ENCODE assay signal across 1 cellular context in the genomic region with DNA sequence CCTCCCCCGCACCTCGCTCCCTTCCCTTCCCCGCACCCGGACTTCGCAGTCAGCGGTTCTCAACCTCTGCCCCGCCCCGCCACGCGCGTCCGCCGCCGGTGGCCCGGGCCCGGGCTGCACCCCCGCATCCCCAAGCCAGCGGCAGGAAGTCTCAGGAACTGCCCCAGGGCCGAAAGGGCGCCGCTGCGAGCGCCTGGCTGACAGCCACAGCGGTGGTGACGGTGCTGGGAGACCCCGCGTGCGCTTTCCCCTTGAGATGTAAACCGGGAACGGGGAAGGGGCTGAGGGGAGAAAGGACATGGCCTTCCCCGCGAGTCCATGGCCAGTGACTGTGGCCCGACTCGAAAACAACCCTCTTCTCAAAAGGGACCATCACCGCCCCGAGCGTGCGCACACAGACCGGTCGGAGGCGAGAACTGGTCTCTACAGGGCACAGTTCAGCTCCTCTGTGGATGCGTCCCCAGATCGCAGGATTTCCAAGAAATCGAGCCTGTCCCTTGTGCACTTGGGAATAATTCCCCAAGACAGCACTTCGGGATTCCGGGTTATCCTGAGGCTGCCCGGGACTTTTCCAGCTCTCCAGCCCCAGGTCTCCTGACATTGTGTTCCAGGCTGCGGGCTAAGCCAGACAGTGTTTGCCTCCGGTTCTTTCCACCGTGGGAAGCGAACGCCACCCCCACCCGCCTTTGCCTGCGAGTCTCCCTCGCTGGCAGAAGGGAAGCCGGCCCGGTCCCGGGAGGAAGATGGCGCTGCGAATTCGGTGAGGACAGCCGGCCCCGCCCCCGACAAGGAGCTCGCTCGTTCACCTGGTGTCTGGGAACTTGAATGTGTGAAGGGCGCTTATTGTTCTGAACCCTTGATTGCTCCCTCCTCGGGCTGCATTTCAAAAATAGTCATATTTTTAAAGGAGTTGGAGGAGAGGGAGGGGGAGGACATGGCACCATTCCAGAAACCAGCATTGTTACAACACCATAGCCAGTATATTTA.
TF ChIP-seq lines count a peak whose summit lies in the region.

No MANE protein-coding gene starts in this region.

TF ChIP-seq in HEK293T, 16 proteins besides CTCF, POLR2A, EP300 and RAD21 (continued from another document):
- no peak for TF ChIP-seq NFRKB (IDR thresholded peaks at IDR 0.05)
- TF ChIP-seq CTBP1 (IDR thresholded peaks at IDR 0.05; ENCODE audit: borderline replicate concordance): no peak
- no peak for TF ChIP-seq SUZ12 (IDR thresholded peaks at IDR 0.05)
